Comparison of ENCODE assay signal across 8 cellular contexts in genomic region chr7:149622444-149623210, GRCh38.
DNase-seq lines count a peak whose midpoint lies in the region; FAIRE-seq and TF ChIP-seq lines count a peak whose summit lies in the region.

No MANE protein-coding gene starts in this region.

- peaks cover 25% of the 10 kb centered on the region for H3K79me2 ChIP-seq in OCI-LY3 (ENCODE audit: low read length)

- H3K4me3 ChIP-seq in GM06990 (replicated peaks; ENCODE audit: low read depth, low read length), result peak overlapping the region; percentile 92
- peak overlapping the region; percentile 81 for H3K4me3 ChIP-seq in OCI-LY3 (ENCODE audit: low read length)
- H3K4me3 ChIP-seq in endodermal cell (ENCODE audit: low read length), result peak overlapping the region; percentile 94

- FAIRE-seq in H54 (lab: Jason Lieb, UNC), result no peak

- H3K36me3 ChIP-seq in GM06990 (ENCODE audit: control insufficient read depth, insufficient read depth, low read length) (peaks cover 16% of the 10 kb centered on the region), OCI-LY3 (replicated peaks; ENCODE audit: low read depth, low read length) (peaks cover 28% of the 10 kb centered on the region), endodermal cell (ENCODE audit: control insufficient read depth, insufficient read depth, low read length) (peaks cover 28% of the 10 kb centered on the region)

- 93 to 98% methylated on average over 7 to 10 of the region's 10 CpGs for WGBS in endodermal cell (ENCODE audit: insufficient coverage in 1 of 2, insufficient read length in 1 of 2), 2 experiments

- H3K4me1 Mint-ChIP-seq in endodermal cell, result peaks cover 8% of the 10 kb centered on the region
- H3K4me1 Mint-ChIP-seq in progenitor cell of endocrine pancreas (ENCODE audit: low read depth), result peaks cover 14% of the 10 kb centered on the region

- H3K4me2 ChIP-seq in OCI-LY3 (ENCODE audit: low read length), result peak overlapping the region; percentile 76

- H3K4me1 ChIP-seq in OCI-LY3 (ENCODE audit: low read length) (peaks cover 38% of the 10 kb centered on the region), endodermal cell (ENCODE audit: control insufficient read depth, insufficient read depth, low read length) (peaks cover 3% of the 10 kb centered on the region)

- H3K36me3 Mint-ChIP-seq in endodermal cell (ENCODE audit: low read depth) (peaks cover 33% of the 10 kb centered on the region), progenitor cell of endocrine pancreas (ENCODE audit: insufficient read depth) (peaks cover 8% of the 10 kb centered on the region)

- DNase-seq in GM06990 (ENCODE audit: extremely low read depth, insufficient read length) (no peak), endodermal cell (no peak), progenitor cell of endocrine pancreas (ENCODE audit: low spot score, unreplicated experiment) (no peak), epidermal melanocyte (ENCODE audit: insufficient read length, low spot score) (no peak), G401 (ENCODE audit: low spot score) (no peak), H54 (ENCODE audit: insufficient read length, low spot score) (no peak)
- no peak for DNase-seq in stimulated activated CD4-positive, alpha-beta T cell treated with anti-CD3 and anti-CD28 coated beads, Interleukin-4, amount 100 ng/mL, for 4 hours

- no peak for TF ChIP-seq POLR2A in H54 (IDR thresholded peaks at IDR 0.05; ENCODE audit: low read depth, low read length)

- H3K27me3 Mint-ChIP-seq in endodermal cell (ENCODE audit: insufficient read depth) (peaks cover 3% of the 10 kb centered on the region), progenitor cell of endocrine pancreas (peaks cover 5% of the 10 kb centered on the region)

- H3K9ac ChIP-seq in OCI-LY3 (ENCODE audit: low read length) (peak overlapping the region; percentile 33; the same call in 1 of the 2 replicates), endodermal cell (ENCODE audit: extremely low read depth, low read length, poor library complexity, severe bottlenecking) (no peak overlapping the region)

- no peaks in the 10 kb centered on the region for H3K9me3 Mint-ChIP-seq in endodermal cell
- no peaks in the 10 kb centered on the region for H3K9me3 Mint-ChIP-seq in progenitor cell of endocrine pancreas (ENCODE audit: low read depth)

- H2AFZ ChIP-seq in OCI-LY3 (ENCODE audit: low read depth, low read length), result no peak overlapping the region

- H3K9me3 ChIP-seq in OCI-LY3 (ENCODE audit: insufficient read depth, low read length), result no peaks in the 10 kb centered on the region
- H3K9me3 ChIP-seq in endodermal cell (ENCODE audit: control insufficient read depth, low read length), result no peaks in the 10 kb centered on the region

- H3K27ac ChIP-seq in OCI-LY3 (ENCODE audit: low read length) (peak overlapping the region; percentile 8; the same call in 1 of the 2 replicates), endodermal cell (ENCODE audit: low read depth, low read length) (no peak overlapping the region)

- H3K27me3 ChIP-seq in GM06990 (replicated peaks; ENCODE audit: control insufficient read depth, insufficient read depth, low read length) (no peaks in the 10 kb centered on the region), OCI-LY3 (ENCODE audit: low read depth, low read length) (peaks cover 4% of the 10 kb centered on the region; the same call in 1 of the 2 replicates), endodermal cell (ENCODE audit: control insufficient read depth, insufficient read depth, low read length, poor library complexity, severe bottlenecking) (peaks cover 3% of the 10 kb centered on the region)

- in situ Hi-C loops in G401 (cut with HindIII; ENCODE audit: low sequenced_read_pairs), result no loop called here

- H3K4me3 Mint-ChIP-seq in endodermal cell (peak overlapping the region; percentile 89), progenitor cell of endocrine pancreas (ENCODE audit: low read depth) (peak overlapping the region; percentile 57)

- TF ChIP-seq CTCF in GM06990 (IDR thresholded peaks at IDR 0.05; ENCODE audit: insufficient read depth, low read length, poor library complexity, severe bottlenecking) (no peak), OCI-LY3 (IDR thresholded peaks at IDR 0.05; ENCODE audit: low read depth, low read length) (no peak), endodermal cell (conservative IDR thresholded peaks at IDR 0.05) (no peak), progenitor cell of endocrine pancreas (IDR thresholded peaks at IDR 0.05; ENCODE audit: unreplicated experiment) (no peak)

- H4K20me1 ChIP-seq in OCI-LY3 (ENCODE audit: insufficient read depth, low read length), result peaks cover 14% of the 10 kb centered on the region

- no peak overlapping the region for H3K27ac Mint-ChIP-seq in endodermal cell
- H3K27ac Mint-ChIP-seq in progenitor cell of endocrine pancreas, result no peak overlapping the region
